ENCODE assay signal across 9 cellular contexts in genomic region chr11:86688398-86689179, GRCh38. TPM values are rescaled to one million over a fixed set of nuclear protein-coding genes. Genes with fewer than 3 reads are reported as not detected.
A peak's percentile ranks its signal among the peaks of the same experiment; 100 is the strongest.
DNase-seq lines count a peak whose midpoint lies in the region; ATAC-seq and TF ChIP-seq lines count a peak whose summit lies in the region.
"Had no signal": no experiment of that assay in that cellular context is flagged by ENCODE, and none has a peak within 500 bp of the region (broad histone marks: within the 10 kb centered on the region; RNA-seq: fewer than 3 reads in every experiment).

No MANE protein-coding gene starts in this region.

- no peaks in the 10 kb centered on the region for H3K27me3 ChIP-seq in Peyer's patch

- H3K27ac Mint-ChIP-seq in T-helper 1 cell treated with Interleukin-12 subunit alpha and Interleukin-12 subunit beta and Interleukin-4 antibody, amounts not matched to agents 30 μg/mL and 1 μg/mL, for 36 hours, result peak overlapping the region; percentile 79

- no peak for TF ChIP-seq CTCF in GM20000 (IDR thresholded peaks at IDR 0.05; ENCODE audit: extremely low read depth, missing control alignments)
- no peak for TF ChIP-seq CTCF in Peyer's patch (IDR thresholded peaks at IDR 0.05)

- H3K27me3 Mint-ChIP-seq in T-helper 1 cell treated with Interleukin-12 subunit alpha and Interleukin-12 subunit beta and Interleukin-4 antibody, amounts not matched to agents 30 μg/mL and 1 μg/mL, for 36 hours (ENCODE audit: low read depth), result peaks cover 6% of the 10 kb centered on the region

- H3K9me3 Mint-ChIP-seq in T-helper 1 cell treated with Interleukin-12 subunit alpha and Interleukin-12 subunit beta and Interleukin-4 antibody, amounts not matched to agents 30 μg/mL and 1 μg/mL, for 36 hours, result no peaks in the 10 kb centered on the region

- H3K4me3 Mint-ChIP-seq in T-helper 1 cell treated with Interleukin-12 subunit alpha and Interleukin-12 subunit beta and Interleukin-4 antibody, amounts not matched to agents 30 μg/mL and 1 μg/mL, for 36 hours, result peak overlapping the region; percentile 27

- no peaks in the 10 kb centered on the region for H3K36me3 Mint-ChIP-seq in T-helper 1 cell treated with Interleukin-12 subunit alpha and Interleukin-12 subunit beta and Interleukin-4 antibody, amounts not matched to agents 30 μg/mL and 1 μg/mL, for 36 hours (ENCODE audit: low read depth)

- ATAC-seq in GM18499 (IDR thresholded peaks at IDR 0.05; ENCODE audit: insufficient read depth, unreplicated experiment), result peak; percentile 86
- peak; percentile 91 for ATAC-seq in HG02852 (IDR thresholded peaks at IDR 0.05; ENCODE audit: unreplicated experiment)

- peak; percentile 88 for DNase-seq in kidney glomerular epithelial cell (lab: John Stamatoyannopoulos, UW)
- no peak for DNase-seq in GM20000 (ENCODE audit: low spot score)
- DNase-seq in germinal center (ENCODE audit: low spot score), result no peak
- DNase-seq in Peyer's patch, result no peak
- no peak for DNase-seq in effector CD8-positive, alpha-beta T cell (lab: John Stamatoyannopoulos, UW)

- H3K36me3 ChIP-seq in Peyer's patch, result no peaks in the 10 kb centered on the region

- H3K4me3 ChIP-seq in Peyer's patch, result no peak overlapping the region

- TF ChIP-seq POLR2A in Peyer's patch (IDR thresholded peaks at IDR 0.05), result no peak

- H3K4me1 Mint-ChIP-seq in T-helper 1 cell treated with Interleukin-12 subunit alpha and Interleukin-12 subunit beta and Interleukin-4 antibody, amounts not matched to agents 30 μg/mL and 1 μg/mL, for 36 hours (ENCODE audit: low read depth), result peaks cover 18% of the 10 kb centered on the region

- H3K4me1 ChIP-seq in Peyer's patch, result no peaks in the 10 kb centered on the region

- H3K9me3 ChIP-seq in Peyer's patch, result no peaks in the 10 kb centered on the region

- peak overlapping the region in 1 of 4 donors; percentile 4 for H3K27ac ChIP-seq in Peyer's patch
- H3K27ac ChIP-seq: KMS-11 had no signal

RNA-seq across cellular contexts. Expression of gene ME3, which starts 16.2 kb away (rescaled TPM):
- total RNA-seq in Peyer's patch, result 10 to 100 TPM; 15.9 to 94.9 (median 51.3) TPM
